Comparison of ENCODE assay signal across 22 cellular contexts in the genomic region with DNA sequence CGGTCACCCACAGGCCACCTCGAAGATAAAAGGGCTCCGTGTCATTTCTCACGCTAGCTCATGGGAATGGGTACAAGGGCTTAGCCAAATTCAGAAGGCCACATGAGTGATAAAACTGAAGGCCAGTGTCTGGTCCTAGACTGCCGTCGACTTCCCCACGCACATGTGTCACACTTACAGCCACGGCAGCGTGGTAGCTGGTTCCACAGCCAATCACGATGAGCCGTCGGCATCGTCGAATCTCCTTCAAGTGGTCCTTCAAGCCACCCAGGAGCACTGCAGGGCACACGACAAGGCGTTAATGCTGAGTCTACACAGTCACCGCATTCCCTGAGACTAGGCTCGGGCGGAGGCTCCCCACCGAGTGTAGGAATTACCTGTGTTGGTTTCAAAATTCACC. TPM values are rescaled to one million over a fixed set of nuclear protein-coding genes. Genes with fewer than 3 reads are reported as not detected.
DNase-seq lines count a peak whose midpoint lies in the region; ATAC-seq, FAIRE-seq and TF ChIP-seq lines count a peak whose summit lies in the region.
"Had no signal": no experiment of that assay in that cellular context is flagged by ENCODE, and none has a peak within 500 bp of the region (broad histone marks: within the 10 kb centered on the region; RNA-seq: fewer than 3 reads in every experiment).

No MANE protein-coding gene starts in this region.

- FAIRE-seq in kidney (lab: Jason Lieb, UNC): no peak
- FAIRE-seq: A204.1, G401.6, GM12892, H1 had no signal

- H3K36me3 Mint-ChIP-seq in GM23338 (ENCODE audit: low read depth): peaks cover 86% of the 10 kb centered on the region
- H3K36me3 Mint-ChIP-seq in WTC11: peaks cover 67% of the 10 kb centered on the region
- H3K36me3 Mint-ChIP-seq: CD4-positive, CD25-positive, alpha-beta regulatory T cell; CD8-positive, alpha-beta T cell had no signal

- H3K4me1 Mint-ChIP-seq in GM23338 (peaks cover 14% of the 10 kb centered on the region), WTC11 (peaks cover 21% of the 10 kb centered on the region)
- H3K4me1 Mint-ChIP-seq: B cell; CD4-positive, CD25-positive, alpha-beta regulatory T cell; H9 had no signal

- H2AFZ ChIP-seq in GM23338: no peak overlapping the region

- H3K9me3 Mint-ChIP-seq in GM23338 (peaks cover 2% of the 10 kb centered on the region; the same call in 2 of the 3 replicates), WTC11 (no peaks in the 10 kb centered on the region)
- H3K9me3 Mint-ChIP-seq: CD4-positive, CD25-positive, alpha-beta regulatory T cell; CD8-positive, alpha-beta T cell; H9 had no signal

- no peaks in the 10 kb centered on the region; the same call in 1 of the 2 replicates for H4K20me1 ChIP-seq in GM23338 (replicated peaks; ENCODE audit: insufficient read depth)
- H4K20me1 ChIP-seq: BLaER1 had no signal

- H3K27me3 ChIP-seq in GM23338 (ENCODE audit: insufficient read depth): no peaks in the 10 kb centered on the region
- H3K27me3 ChIP-seq: BLaER1 had no signal

- H3K79me2 ChIP-seq in GM23338 (replicated peaks; ENCODE audit: insufficient read depth): no peaks in the 10 kb centered on the region

- no peaks in the 10 kb centered on the region for H3K9me3 ChIP-seq in kidney (ENCODE audit: control insufficient read depth in 1 of 2, low read length in 2 of 2)
- H3K9me3 ChIP-seq: Caco-2 had no signal

- no peak overlapping the region for H3K27ac Mint-ChIP-seq in GM23338
- 0 out of 2 replicates have a peak overlapping the region, but pooled peaks have one; percentile 45 for H3K27ac Mint-ChIP-seq in WTC11
- H3K27ac Mint-ChIP-seq: B cell; CD8-positive, alpha-beta T cell had no signal

- H3K4me2 ChIP-seq in GM23338: no peak overlapping the region
- H3K4me2 ChIP-seq: BLaER1 had no signal

- intact Hi-C loops in Right ventricle myocardium superior (cut with DNase I) (no loop called here), Right ventricle myocardium inferior (cut with DNase I) (no loop called here), kidney (cut with DNase I) (no loop called here)

- no peak for ATAC-seq in Right ventricle myocardium superior (ENCODE audit: poor library complexity)
- no peak for ATAC-seq in Right ventricle myocardium inferior
- no peak for ATAC-seq in GM23338
- ATAC-seq in WTC11: no peak
- ATAC-seq: CD8-positive, alpha-beta T cell had no signal

- CTCF ChIA-PET in WTC11 (lab: Charles Lee): interaction anchor here (0.8 to 4.5 kb wide), 14 partner anchors 8 to 168 kb away, joined by 3 to 76 read pairs (median 16); partner anchors contain the start of genes MAPK9 and RASGEF1C

- no peak overlapping the region for H3K9ac ChIP-seq in kidney (ENCODE audit: low read length in 2 of 2)
- H3K9ac ChIP-seq: BLaER1 had no signal

- H3K9me2 ChIP-seq in GM23338 (ENCODE audit: insufficient read depth): no peaks in the 10 kb centered on the region

- H3K27me3 Mint-ChIP-seq in GM23338 (ENCODE audit: insufficient read depth, low read depth, poor library complexity) (peaks cover 17% of the 10 kb centered on the region), WTC11 (ENCODE audit: low read depth) (no peaks in the 10 kb centered on the region)

- H3F3A ChIP-seq in GM23338 (replicated peaks; ENCODE audit: low read depth): peaks cover 24% of the 10 kb centered on the region

- H3K36me3 ChIP-seq in GM23338 (ENCODE audit: insufficient read depth) (peaks cover 62% of the 10 kb centered on the region), kidney (ENCODE audit: control insufficient read depth in 1 of 2, insufficient read depth in 2 of 2, low read length in 2 of 2) (no peaks in the 10 kb centered on the region)
- H3K36me3 ChIP-seq: BLaER1 had no signal

- DNase-seq in Right ventricle myocardium superior (peak; percentile 19), Right ventricle myocardium inferior (ENCODE audit: missing footprints) (no peak), GM23338 (ENCODE audit: low spot score) (no peak), WTC11 (ENCODE audit: low spot score) (no peak), kidney (peak; percentile 45), NCI-H526 (lab: John Stamatoyannopoulos, UW) (no peak), NCI-H82 (lab: John Stamatoyannopoulos, UW) (no peak)
- no peak for DNase-seq in activated CD4-positive, CD25-positive, alpha-beta regulatory T cell treated with anti-CD3 and anti-CD28 coated beads, Interleukin-2, amount 50 U/mL, for 72 hours
- DNase-seq: Caco-2; CD4-positive, CD25-positive, alpha-beta regulatory T cell; CD8-positive, alpha-beta T cell; DMS153; DND-41; H9 had no signal

- H3K4me3 ChIP-seq in GM23338 (no peak overlapping the region), kidney (ENCODE audit: low read length in 2 of 2) (no peak overlapping the region)
- H3K4me3 ChIP-seq: BLaER1 had no signal

- POLR2A ChIA-PET in WTC11 (lab: Charles Lee): interaction anchor here (0.9 kb wide), 1 partner anchor 22 kb away, joined by 3 read pairs; no protein-coding TSS in a partner anchor

- peaks cover 9% of the 10 kb centered on the region for H3K4me1 ChIP-seq in GM23338 (ENCODE audit: insufficient read depth)
- H3K4me1 ChIP-seq in kidney (ENCODE audit: control insufficient read depth in 1 of 2, insufficient read depth in 1 of 2, low read depth in 1 of 2, low read length in 2 of 2): no peaks in the 10 kb centered on the region
- H3K4me1 ChIP-seq: BLaER1, Caco-2 had no signal

- H3K27ac ChIP-seq in GM23338 (ENCODE audit: low read depth) (peak overlapping the region; percentile 59; the same call in 1 of the 2 replicates), kidney (ENCODE audit: low read depth in 2 of 2, low read length in 2 of 2) (no peak overlapping the region)
- H3K27ac ChIP-seq: 22Rv1, BLaER1, C4-2B had no signal

- H3K4me3 Mint-ChIP-seq in GM23338 (no peak overlapping the region), WTC11 (no peak overlapping the region)
- H3K4me3 Mint-ChIP-seq: B cell; CD4-positive, CD25-positive, alpha-beta regulatory T cell; CD8-positive, alpha-beta T cell; H9 had no signal

- no peak for TF ChIP-seq CTCF in GM23338 (conservative IDR thresholded peaks at IDR 0.05; ENCODE audit: low read depth in 2 of 2)
- no peak for TF ChIP-seq CTCF in WTC11 (IDR thresholded peaks at IDR 0.05)
- TF ChIP-seq CTCF in kidney (IDR thresholded peaks at IDR 0.05; ENCODE audit: borderline replicate concordance, extremely low read depth, insufficient read depth): no peak

TF ChIP-seq in GM23338, 12 proteins besides CTCF, POLR2A, EP300 and RAD21 (continues in another document):
- TF ChIP-seq STAT1 (IDR thresholded peaks at IDR 0.05; ENCODE audit: unreplicated experiment) (no peak), EZH2 (IDR thresholded peaks at IDR 0.05; ENCODE audit: low read depth, unreplicated experiment) (no peak), ETS1 (IDR thresholded peaks at IDR 0.05) (no peak), JUNB (IDR thresholded peaks at IDR 0.05; ENCODE audit: unreplicated experiment) (no peak), ZNF114 (CRISPR knock-in tag; IDR thresholded peaks at IDR 0.05) (no peak)

TF ChIP-seq in WTC11, 78 proteins besides CTCF, POLR2A, EP300 and RAD21 (continues in another document):
- TF ChIP-seq NFYB (CRISPR knock-in tag; conservative IDR thresholded peaks at IDR 0.05; ENCODE audit: low read depth): no peak
- TF ChIP-seq TP53 (CRISPR knock-in tag; IDR thresholded peaks at IDR 0.05): no peak
- TF ChIP-seq FOXP1 (CRISPR knock-in tag; IDR thresholded peaks at IDR 0.05; ENCODE audit: borderline replicate concordance): no peak
- no peak for TF ChIP-seq ETV6 (CRISPR knock-in tag; IDR thresholded peaks at IDR 0.05)
- no peak for TF ChIP-seq PREB (CRISPR knock-in tag; IDR thresholded peaks at IDR 0.05; ENCODE audit: borderline replicate concordance)
- no peak for TF ChIP-seq ZBTB21 (CRISPR knock-in tag; IDR thresholded peaks at IDR 0.05; ENCODE audit: borderline replicate concordance)
- no peak for TF ChIP-seq ATF1 (CRISPR knock-in tag; IDR thresholded peaks at IDR 0.05)
- TF ChIP-seq, protein P1, sequence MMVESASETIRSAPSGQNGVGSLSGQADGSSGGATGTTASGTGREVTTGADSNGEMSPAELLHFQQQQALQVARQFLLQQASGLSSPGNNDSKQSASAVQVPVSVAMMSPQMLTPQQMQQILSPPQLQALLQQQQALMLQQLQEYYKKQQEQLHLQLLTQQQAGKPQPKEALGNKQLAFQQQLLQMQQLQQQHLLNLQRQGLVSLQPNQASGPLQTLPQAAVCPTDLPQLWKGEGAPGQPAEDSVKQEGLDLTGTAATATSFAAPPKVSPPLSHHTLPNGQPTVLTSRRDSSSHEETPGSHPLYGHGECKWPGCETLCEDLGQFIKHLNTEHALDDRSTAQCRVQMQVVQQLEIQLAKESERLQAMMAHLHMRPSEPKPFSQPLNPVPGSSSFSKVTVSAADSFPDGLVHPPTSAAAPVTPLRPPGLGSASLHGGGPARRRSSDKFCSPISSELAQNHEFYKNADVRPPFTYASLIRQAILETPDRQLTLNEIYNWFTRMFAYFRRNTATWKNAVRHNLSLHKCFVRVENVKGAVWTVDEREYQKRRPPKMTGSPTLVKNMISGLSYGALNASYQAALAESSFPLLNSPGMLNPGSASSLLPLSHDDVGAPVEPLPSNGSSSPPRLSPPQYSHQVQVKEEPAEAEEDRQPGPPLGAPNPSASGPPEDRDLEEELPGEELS (CRISPR knock-in tag; IDR thresholded peaks at IDR 0.05): no peak

RNA-seq across cellular contexts. Expression of gene MAPK9, which starts 24.7 kb away (rescaled TPM):
- total RNA-seq in Right ventricle myocardium superior (42.4 TPM), Right ventricle myocardium inferior (41.7 TPM), WTC11 (2021) (42.4 to 42.9 TPM (median 42.9 TPM) in 3 replicates), kidney (30.9 TPM)
- total RNA-seq in GM23338 (2014; rRNA removed; shearing (Covaris generic)): 27.8 and 37.0 TPM in 2 replicates
- polyA plus RNA-seq in GM23338 (2016; fragmentation: Nextera tagmentation; extraction: Ambion mirVana) (13.6 and 16.8 TPM in 2 replicates), kidney (ENCODE audit: insufficient read depth, low read depth, low replicate concordance) (17.3 TPM)

RNA-seq across cellular contexts. Expression of gene GFPT2, which starts 36.5 kb away (rescaled TPM):
- total RNA-seq in Right ventricle myocardium superior (13.3 TPM), Right ventricle myocardium inferior (15.3 TPM), WTC11 (2021) (124 to 138 TPM (median 136 TPM) in 3 replicates), kidney (15.9 TPM)
- total RNA-seq in GM23338 (2014; rRNA removed; shearing (Covaris generic)): 103 and 120 TPM in 2 replicates
- polyA plus RNA-seq in GM23338 (2016; fragmentation: Nextera tagmentation; extraction: Ambion mirVana) (74.6 and 82.6 TPM in 2 replicates), kidney (ENCODE audit: insufficient read depth, low read depth, low replicate concordance) (2.7 TPM)
- total RNA-seq: CD4-positive, CD25-positive, alpha-beta regulatory T cell had no signal

Comparison
In these comparisons a context has a peak if more than half of its experiments do, and no peak if none do; other contexts are left out.
1. DNase-seq: peak in Right ventricle myocardium superior (single experiment) and kidney (single experiment); none in Right ventricle myocardium inferior (single experiment), GM23338 (single experiment), WTC11 (single experiment), NCI-H526 (0 of 2), activated CD4-positive, CD25-positive, alpha-beta regulatory T cell treated with anti-CD3 and anti-CD28 coated beads, Interleukin-2, amount 50 U/mL, for 72 hours (single experiment) and NCI-H82 (single experiment).